In genomic region chr2:53784431-53784830, GRCh38 we compare ENCODE assay signal across 9 cellular contexts. TPM values are rescaled to one million over a fixed set of nuclear protein-coding genes. Genes with fewer than 3 reads are reported as not detected.
DNase-seq lines count a peak whose midpoint lies in the region; ATAC-seq, FAIRE-seq and TF ChIP-seq lines count a peak whose summit lies in the region.
"Had no signal": no experiment of that assay in that cellular context is flagged by ENCODE, and none has a peak within 500 bp of the region (broad histone marks: within the 10 kb centered on the region; RNA-seq: fewer than 3 reads in every experiment).

No MANE protein-coding gene starts in this region.

- H3K4me1 Mint-ChIP-seq in activated naive CD4-positive, alpha-beta T cell treated with anti-CD3 and anti-CD28 coated beads for 36 hours (ENCODE audit: low read depth): peaks cover 46% of the 10 kb centered on the region
- peaks cover 30% of the 10 kb centered on the region for H3K4me1 Mint-ChIP-seq in stimulated activated effector memory CD8-positive, alpha-beta T cell treated with anti-CD3 and anti-CD28 coated beads, Interleukin-12 subunit alpha, Interleukin-12 subunit beta, amount 100 ng/mL, for 72 hours

- H3K36me3 ChIP-seq in SU-DHL-6 (ENCODE audit: low read length): peaks cover 3% of the 10 kb centered on the region; the same call in 1 of the 2 replicates
- H3K36me3 ChIP-seq: BE2C had no signal

- no peak for FAIRE-seq in H54 (lab: Jason Lieb, UNC)

- CTCF ChIA-PET in activated naive CD4-positive, alpha-beta T cell treated with anti-CD3 and anti-CD28 coated beads for 36 hours (lab: Charles Lee): interaction anchor here (1.5 kb wide), 1 partner anchor 17 kb away, joined by 6 read pairs; the partner anchor contains the start of gene CHAC2

- H3K27ac Mint-ChIP-seq in activated naive CD4-positive, alpha-beta T cell treated with anti-CD3 and anti-CD28 coated beads for 36 hours: no peak overlapping the region
- H3K27ac Mint-ChIP-seq in stimulated activated effector memory CD8-positive, alpha-beta T cell treated with anti-CD3 and anti-CD28 coated beads, Interleukin-12 subunit alpha, Interleukin-12 subunit beta, amount 100 ng/mL, for 72 hours: peak overlapping the region; percentile 94

- peak overlapping the region; percentile 88 for H3K4me2 ChIP-seq in SU-DHL-6 (ENCODE audit: low read depth, low read length, poor library complexity, severe bottlenecking)

- intact Hi-C loops in activated naive CD4-positive, alpha-beta T cell treated with anti-CD3 and anti-CD28 coated beads for 36 hours (cut with micrococcal nuclease): loop anchor here (10.0 kb wide), 3 partner anchors 490 to 1830 kb away; partner anchors contain the start of gene PPP4R3B

- no peak for ATAC-seq in stimulated activated effector memory CD8-positive, alpha-beta T cell treated with anti-CD3 and anti-CD28 coated beads, Interleukin-12 subunit alpha, Interleukin-12 subunit beta, amount 100 ng/mL, for 72 hours
- no peak for ATAC-seq in HG02623 (IDR thresholded peaks at IDR 0.05; ENCODE audit: unreplicated experiment)

- no peak for DNase-seq in activated naive CD4-positive, alpha-beta T cell treated with anti-CD3 and anti-CD28 coated beads for 36 hours
- no peak for DNase-seq in activated naive CD4-positive, alpha-beta T cell treated with anti-CD3 and anti-CD28 coated beads, Interleukin-2, amount 50 U/mL, for 16 hours
- DNase-seq in fibroblast of peridontal ligament (ENCODE audit: extremely low read depth) (peak; percentile 52), H54 (ENCODE audit: insufficient read length, low spot score) (no peak), NCI-H2107 treated with DMSO at 0.1 percent for 48 hours (lab: John Stamatoyannopoulos, UW; ENCODE audit: unreplicated experiment) (no peak)
- no peak for DNase-seq in stimulated activated effector memory CD8-positive, alpha-beta T cell treated with anti-CD3 and anti-CD28 coated beads, Interleukin-12 subunit alpha, Interleukin-12 subunit beta, amount 100 ng/mL, for 72 hours (ENCODE audit: low spot score in 2 of 2)
- DNase-seq: BE2C had no signal

- H3K27me3 Mint-ChIP-seq in activated naive CD4-positive, alpha-beta T cell treated with anti-CD3 and anti-CD28 coated beads for 36 hours (ENCODE audit: low read depth): no peaks in the 10 kb centered on the region

- H3K27ac ChIP-seq in SU-DHL-6 (ENCODE audit: low read depth, low read length): no peak overlapping the region

- peak overlapping the region; percentile 73 for H3K9ac ChIP-seq in SU-DHL-6 (ENCODE audit: low read length)

- no peak overlapping the region for H2AFZ ChIP-seq in SU-DHL-6 (ENCODE audit: low read depth, low read length, severe bottlenecking)

- TF ChIP-seq POLR2A in H54 (IDR thresholded peaks at IDR 0.05; ENCODE audit: low read depth, low read length): no peak

- no peak overlapping the region for H3K4me3 ChIP-seq in SU-DHL-6 (ENCODE audit: insufficient read depth, low read length, poor library complexity, severe bottlenecking)

- H3K9me2 ChIP-seq in SU-DHL-6 (replicated peaks; ENCODE audit: insufficient read depth, low read length): no peaks in the 10 kb centered on the region

- H3K9me3 ChIP-seq in SU-DHL-6 (ENCODE audit: insufficient read depth, low read length): no peaks in the 10 kb centered on the region
- H3K9me3 ChIP-seq: BE2C had no signal

- H3K79me2 ChIP-seq in SU-DHL-6 (ENCODE audit: insufficient read depth, low read length): peaks cover 95% of the 10 kb centered on the region

- no peaks in the 10 kb centered on the region for H3K27me3 ChIP-seq in SU-DHL-6 (ENCODE audit: low read length)
- H3K27me3 ChIP-seq: BE2C had no signal

- peaks cover 12% of the 10 kb centered on the region for H3K36me3 Mint-ChIP-seq in activated naive CD4-positive, alpha-beta T cell treated with anti-CD3 and anti-CD28 coated beads for 36 hours (ENCODE audit: low read depth)
- H3K36me3 Mint-ChIP-seq in stimulated activated effector memory CD8-positive, alpha-beta T cell treated with anti-CD3 and anti-CD28 coated beads, Interleukin-12 subunit alpha, Interleukin-12 subunit beta, amount 100 ng/mL, for 72 hours: peaks cover 61% of the 10 kb centered on the region

- no peaks in the 10 kb centered on the region; the same call in 1 of the 2 replicates for H3F3A ChIP-seq in SU-DHL-6 (ENCODE audit: insufficient read depth)

- peak overlapping the region; percentile 19 for H3K4me3 Mint-ChIP-seq in activated naive CD4-positive, alpha-beta T cell treated with anti-CD3 and anti-CD28 coated beads for 36 hours
- peak overlapping the region; percentile 85 for H3K4me3 Mint-ChIP-seq in stimulated activated effector memory CD8-positive, alpha-beta T cell treated with anti-CD3 and anti-CD28 coated beads, Interleukin-12 subunit alpha, Interleukin-12 subunit beta, amount 100 ng/mL, for 72 hours

- no peak for TF ChIP-seq CTCF in SU-DHL-6 (IDR thresholded peaks at IDR 0.05; ENCODE audit: insufficient read depth, low read length, poor library complexity, severe bottlenecking)

- no peaks in the 10 kb centered on the region for H3K9me3 Mint-ChIP-seq in activated naive CD4-positive, alpha-beta T cell treated with anti-CD3 and anti-CD28 coated beads for 36 hours
- H3K9me3 Mint-ChIP-seq in stimulated activated effector memory CD8-positive, alpha-beta T cell treated with anti-CD3 and anti-CD28 coated beads, Interleukin-12 subunit alpha, Interleukin-12 subunit beta, amount 100 ng/mL, for 72 hours: no peaks in the 10 kb centered on the region

- H4K20me1 ChIP-seq in SU-DHL-6 (ENCODE audit: low read depth, low read length): no peaks in the 10 kb centered on the region

RNA-seq across cellular contexts. Expression of gene ASB3, which starts 2.3 kb away (rescaled TPM):
- total RNA-seq in activated naive CD4-positive, alpha-beta T cell treated with anti-CD3 and anti-CD28 coated beads for 36 hours: 10 to 100 TPM; 17.2 to 19.1 TPM

RNA-seq across cellular contexts. Expression of gene ERLEC1, which starts 2.4 kb away (rescaled TPM):
- total RNA-seq in activated naive CD4-positive, alpha-beta T cell treated with anti-CD3 and anti-CD28 coated beads for 36 hours: 10 to 100 TPM; 16.7 to 18.5 TPM

RNA-seq across cellular contexts. Expression of gene CHAC2, which starts 16.8 kb away (rescaled TPM):
- total RNA-seq in activated naive CD4-positive, alpha-beta T cell treated with anti-CD3 and anti-CD28 coated beads for 36 hours: 10 to 100 TPM; 11.5 to 12.4 TPM
